8 cellular contexts compared by ENCODE assay signal in the genomic region with DNA sequence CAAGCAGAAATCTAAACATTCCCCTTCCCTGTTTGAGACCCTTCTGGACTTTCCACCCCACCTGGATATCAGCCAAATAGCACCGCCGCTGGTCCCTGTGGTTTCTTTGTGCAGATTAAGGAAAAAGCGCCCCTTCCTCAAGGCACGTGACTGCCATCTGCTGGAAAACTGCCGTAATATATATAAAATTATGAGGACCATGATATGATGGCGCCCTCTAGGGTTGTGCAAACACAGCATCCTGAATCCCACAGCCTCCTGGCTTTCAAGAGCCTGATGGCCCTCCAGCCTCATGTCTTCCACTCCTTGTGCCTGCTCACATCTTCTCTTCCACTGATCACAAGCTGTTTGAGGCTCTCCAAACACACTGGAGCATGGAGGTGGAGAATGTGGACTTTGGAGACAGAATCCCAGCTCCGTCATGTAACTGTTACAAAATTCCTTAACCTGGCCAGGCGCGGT.
DNase-seq lines count a peak whose midpoint lies in the region; ATAC-seq and TF ChIP-seq lines count a peak whose summit lies in the region.

No MANE protein-coding gene starts in this region.

- H3K4me1 Mint-ChIP-seq in activated CD8-positive, alpha-beta T cell treated with anti-CD3 and anti-CD28 coated beads for 36 hours (ENCODE audit: low read depth), result peaks cover 7% of the 10 kb centered on the region

- H3K27ac Mint-ChIP-seq in activated CD8-positive, alpha-beta T cell treated with anti-CD3 and anti-CD28 coated beads for 36 hours, result no peak overlapping the region

- in situ Hi-C loops in GM13977 (cut with MboI; ENCODE audit: low pct_unique_long_range_greater_than_20kb, low sequenced_read_pairs, unreplicated experiment), result no loop called here

- CTCF ChIA-PET in activated CD8-positive, alpha-beta T cell treated with anti-CD3 and anti-CD28 coated beads for 36 hours (lab: Charles Lee), result interaction anchor here (0.8 to 3.9 kb wide), 10 partner anchors 11 to 217 kb away, joined by 3 to 22 read pairs (median 4); a partner anchor contains a TSS

- H3K36me3 Mint-ChIP-seq in activated CD8-positive, alpha-beta T cell treated with anti-CD3 and anti-CD28 coated beads for 36 hours (ENCODE audit: low read depth), result no peaks in the 10 kb centered on the region

- DNase-seq in Ammon's horn (ENCODE audit: low spot score), result peak; percentile 38
- peak; percentile 57 for DNase-seq in GM13977 (ENCODE audit: low spot score)
- DNase-seq in NCI-H345 (lab: John Stamatoyannopoulos, UW), result peak; percentile 58
- peak; percentile 70 for DNase-seq in activated CD8-positive, alpha-beta T cell treated with anti-CD3 and anti-CD28 coated beads for 36 hours
- peak; percentile 10 for DNase-seq in glomerular endothelial cell (ENCODE audit: extremely low read depth, low read depth, low spot score)
- peak; percentile 64 for DNase-seq in stimulated activated CD4-positive, alpha-beta T cell treated with anti-CD3 and anti-CD28 coated beads, Interleukin-15, amount 100 ng/mL, for 24 hours
- DNase-seq in ureter (ENCODE audit: low spot score), result no peak
- DNase-seq in left ventricle myocardium superior, result no peak

- H3K9me3 Mint-ChIP-seq in activated CD8-positive, alpha-beta T cell treated with anti-CD3 and anti-CD28 coated beads for 36 hours, result no peaks in the 10 kb centered on the region

- TF ChIP-seq CTCF in GM13977 (IDR thresholded peaks at IDR 0.05; ENCODE audit: extremely low read depth, insufficient read depth, missing control alignments), result peak; percentile 50
- peak; percentile 93 for TF ChIP-seq CTCF in activated CD8-positive, alpha-beta T cell treated with anti-CD3 and anti-CD28 coated beads for 36 hours (IDR thresholded peaks at IDR 0.05)

- intact Hi-C loops in activated CD8-positive, alpha-beta T cell treated with anti-CD3 and anti-CD28 coated beads for 36 hours (cut with micrococcal nuclease), result loop anchor here (2.0 kb wide), 1 partner anchor 143 kb away; no protein-coding TSS in a partner anchor
- intact Hi-C loops in left ventricle myocardium superior (cut with micrococcal nuclease), result no loop called here

- peaks cover 13% of the 10 kb centered on the region for H3K27me3 Mint-ChIP-seq in activated CD8-positive, alpha-beta T cell treated with anti-CD3 and anti-CD28 coated beads for 36 hours

- peak; percentile 73 for ATAC-seq in activated CD8-positive, alpha-beta T cell treated with anti-CD3 and anti-CD28 coated beads for 36 hours
- no peak for ATAC-seq in left ventricle myocardium superior

- no peak overlapping the region for H3K4me3 Mint-ChIP-seq in activated CD8-positive, alpha-beta T cell treated with anti-CD3 and anti-CD28 coated beads for 36 hours

- POLR2A ChIA-PET in activated CD8-positive, alpha-beta T cell treated with anti-CD3 and anti-CD28 coated beads for 36 hours (lab: Charles Lee), result no interaction called here

Comparison
In these comparisons a context has a peak if more than half of its experiments do, and no peak if none do; other contexts are left out.
1. DNase-seq: peak in Ammon's horn (single experiment), GM13977 (single experiment), NCI-H345 (single experiment), activated CD8-positive, alpha-beta T cell treated with anti-CD3 and anti-CD28 coated beads for 36 hours (single experiment), glomerular endothelial cell (single experiment) and stimulated activated CD4-positive, alpha-beta T cell treated with anti-CD3 and anti-CD28 coated beads, Interleukin-15, amount 100 ng/mL, for 24 hours (single experiment); none in ureter (single experiment) and left ventricle myocardium superior (single experiment).